In the genomic region with DNA sequence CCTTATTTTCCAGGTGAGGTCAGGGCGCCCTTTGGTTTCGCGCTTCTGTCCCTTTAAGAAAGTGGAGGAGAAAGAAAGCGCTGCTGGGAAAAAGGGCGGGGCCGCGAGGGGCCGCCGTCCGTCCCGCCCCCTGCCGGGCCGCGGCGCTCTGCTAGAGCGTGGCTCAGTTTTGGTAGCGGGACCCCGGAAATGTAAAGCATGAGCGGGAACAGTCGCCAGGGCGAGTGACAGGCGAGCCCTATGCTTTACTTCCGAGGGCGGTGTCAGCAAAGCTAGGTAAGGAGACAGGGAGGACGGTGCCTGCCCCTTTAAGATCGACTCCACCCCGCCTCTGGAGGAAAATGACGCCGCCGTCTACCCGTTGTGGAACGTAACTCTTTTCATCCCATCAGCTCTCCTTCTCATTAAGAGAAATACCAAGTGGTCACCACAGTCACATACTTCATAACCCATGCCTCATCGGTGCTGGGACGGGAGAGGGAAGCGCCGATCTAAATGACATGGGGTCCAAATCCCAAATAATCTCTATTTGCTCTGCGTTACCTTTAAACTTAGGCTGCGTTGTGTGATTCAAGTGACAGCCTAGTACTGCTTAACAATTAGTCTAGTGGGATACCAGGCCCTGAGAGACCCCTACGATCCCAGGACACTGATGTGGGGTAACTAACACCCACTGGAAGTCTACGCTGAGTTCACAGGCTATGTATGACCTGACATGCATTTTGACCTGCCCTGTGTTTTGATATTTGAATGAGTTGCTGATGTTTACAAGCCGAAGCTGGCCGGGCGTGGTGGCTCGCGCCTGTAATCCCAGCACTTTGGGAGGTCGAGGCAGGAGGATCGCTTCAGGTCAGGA, we compare ENCODE assay signal across 8 cellular contexts. TPM values are rescaled to one million over a fixed set of nuclear protein-coding genes. Genes with fewer than 3 reads are reported as not detected.
DNase-seq lines count a peak whose midpoint lies in the region; ATAC-seq and TF ChIP-seq lines count a peak whose summit lies in the region.

A gene with protein sequence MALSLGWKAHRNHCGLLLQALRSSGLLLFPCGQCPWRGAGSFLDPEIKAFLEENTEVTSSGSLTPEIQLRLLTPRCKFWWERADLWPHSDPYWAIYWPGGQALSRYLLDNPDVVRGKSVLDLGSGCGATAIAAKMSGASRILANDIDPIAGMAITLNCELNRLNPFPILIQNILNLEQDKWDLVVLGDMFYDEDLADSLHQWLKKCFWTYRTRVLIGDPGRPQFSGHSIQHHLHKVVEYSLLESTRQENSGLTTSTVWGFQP (plus strand): TSS at position 602 of the 856 bp plus-strand sequence. CDS start 2,266 bp downstream, outside the sequence.

- peak within 1 kb of the TSS; percentile 91 to 93 for H3K27ac Mint-ChIP-seq in natural killer cell

- no peaks in the 10 kb centered on the region for H3K9me3 ChIP-seq in GM23248 (ENCODE audit: low read depth)

- H3K4me3 Mint-ChIP-seq in natural killer cell = peak within 1 kb of the TSS; percentile 93

- TF ChIP-seq CTCF in natural killer cell (IDR thresholded peaks at IDR 0.05) = peak; percentile 19

- no peaks in the 10 kb centered on the region for H3K9me3 Mint-ChIP-seq in natural killer cell

- H3K4me1 ChIP-seq in GM23248 (ENCODE audit: insufficient read depth) = no peaks in the 10 kb centered on the region; the same call in 1 of the 2 replicates

- H3K9ac ChIP-seq in GM23248 = peak within 1 kb of the TSS; percentile 92

- no peaks in the 10 kb centered on the region for H3K36me3 Mint-ChIP-seq in natural killer cell

- in situ Hi-C loops in GM23248 (cut with MboI) = loop anchor here (10.0 to 25.0 kb wide), 4 partner anchors 303 to 1003 kb away; a partner anchor contains a TSS

- H2AFZ ChIP-seq in GM23248 = peak within 1 kb of the TSS; percentile 99

- H3K27ac ChIP-seq in GM23248 = peak within 1 kb of the TSS; percentile 83

- H3K27me3 ChIP-seq in GM23248 (replicated peaks; ENCODE audit: insufficient read depth) = no peaks in the 10 kb centered on the region

- no peaks in the 10 kb centered on the region; the same call in 1 of the 2 replicates for H3F3A ChIP-seq in GM23248 (ENCODE audit: insufficient read depth)

- H3K9me2 ChIP-seq in GM23248 (ENCODE audit: insufficient read depth) = no peaks in the 10 kb centered on the region

- H3K36me3 ChIP-seq in GM23248 (ENCODE audit: low read depth) = no peaks in the 10 kb centered on the region

- peak within 1 kb of the TSS; percentile 92 for H3K4me2 ChIP-seq in GM23248 (ENCODE audit: unreplicated experiment)

- no peaks in the 10 kb centered on the region for H3K27me3 Mint-ChIP-seq in natural killer cell (ENCODE audit: low read depth in 2 of 2)

- H3K4me3 ChIP-seq in GM23248 = peak within 1 kb of the TSS; percentile 93

- intact Hi-C loops in natural killer cell (cut with micrococcal nuclease) = loop anchor here (2.0 to 5.0 kb wide), 3 partner anchors 69 to 403 kb away; a partner anchor contains a TSS

- H4K20me1 ChIP-seq in GM23248 (ENCODE audit: insufficient read depth) = no peaks in the 10 kb centered on the region

- H3K79me2 ChIP-seq in GM23248 (ENCODE audit: insufficient read depth) = no peaks in the 10 kb centered on the region

- peak; percentile 91 to 96 (median 94) for ATAC-seq in natural killer cell

- peaks cover 6 to 12% of the 10 kb centered on the region in 2 donors for H3K4me1 Mint-ChIP-seq in natural killer cell

- DNase-seq in EH (ENCODE audit: low read depth) = peak; percentile 96
- DNase-seq in GM23248 = peak; percentile 92
- peak; percentile 95 to 98 for DNase-seq in Kasumi-1 (lab: John Stamatoyannopoulos, UW)
- peak; percentile 95 for DNase-seq in RPMI7951 (ENCODE audit: low read depth)
- DNase-seq in activated T-helper 9 cell treated with anti-CD3 and anti-CD28 coated beads, Interleukin-2, amount 50 U/mL, for 16 hours (ENCODE audit: low read depth) = peak; percentile 87
- DNase-seq in fibroblast of peridontal ligament (ENCODE audit: extremely low read depth) = peak; percentile 79
- DNase-seq in natural killer cell = peak; percentile 80
- DNase-seq in stimulated activated naive CD4-positive, alpha-beta T cell treated with Interleukin-2 at 50 U/mL for 16 hours (lab: John Stamatoyannopoulos, UW) = peak; percentile 93

- 1% methylated on average over 37 to 47 of the region's 47 CpGs for WGBS in GM23248 (ENCODE audit: low coverage in 1 of 2, low lambda C conversion rate in 2 of 2, missing lambda C conversion rate in 2 of 2), 2 experiments

RNA-seq across cellular contexts. Expression of the gene that starts here (rescaled TPM):
- total RNA-seq in GM23248 (2014; rRNA removed; shearing (Covaris generic)) = 1.8 and 3.4 TPM in 2 replicates
- 2.6 and 4.3 TPM in 2 replicates for polyA plus RNA-seq in GM23248 (2016; fragmentation: Nextera tagmentation; extraction: Ambion mirVana)
- 1.4 and 2.3 TPM in 2 replicates for total RNA-seq in RPMI7951 (2014; rRNA removed; shearing (Covaris generic))
- 1 to 10 TPM; 1.2 to 1.9 (median 1.2) TPM for total RNA-seq in natural killer cell

Comparison
In these comparisons a context has a peak if more than half of its experiments do, and no peak if none do; other contexts are left out.
1. Peak in every context shown above with its lines: DNase-seq, ATAC-seq, H3K4me3 ChIP-seq and H3K27ac ChIP-seq.